1 cellular context compared by ENCODE assay signal in genomic region chr1:224192082-224192786, GRCh38.
TF ChIP-seq lines count a peak whose summit lies in the region.

No MANE protein-coding gene starts in this region.

TF ChIP-seq in HCT116, 20 proteins besides CTCF, POLR2A, EP300 and RAD21 (continued from another document):
- TF ChIP-seq, protein P1, sequence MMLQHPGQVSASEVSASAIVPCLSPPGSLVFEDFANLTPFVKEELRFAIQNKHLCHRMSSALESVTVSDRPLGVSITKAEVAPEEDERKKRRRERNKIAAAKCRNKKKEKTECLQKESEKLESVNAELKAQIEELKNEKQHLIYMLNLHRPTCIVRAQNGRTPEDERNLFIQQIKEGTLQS (IDR thresholded peaks at IDR 0.05) = no peak
- TF ChIP-seq CBX3 (IDR thresholded peaks at IDR 0.05; ENCODE audit: low read depth) (no peak), TCF7L2 (IDR thresholded peaks at IDR 0.05; ENCODE audit: borderline replicate concordance, extremely low read depth, insufficient read depth, insufficient read length) (no peak), JUND (IDR thresholded peaks at IDR 0.05) (no peak), ELF1 (IDR thresholded peaks at IDR 0.05; ENCODE audit: borderline replicate concordance, low read depth) (no peak), FOSL1 (IDR thresholded peaks at IDR 0.05; ENCODE audit: low read depth) (no peak), ZNF274 (IDR thresholded peaks at IDR 0.05; ENCODE audit: low read depth, low read length) (no peak), SP1 (IDR thresholded peaks at IDR 0.05; ENCODE audit: low read depth) (no peak)
